23 cellular contexts compared by ENCODE assay signal in genomic region chr1:200237066-200237465, GRCh38.
"Had no signal": no experiment of that assay in that cellular context is flagged by ENCODE, and none has a peak within 500 bp of the region (broad histone marks: within the 10 kb centered on the region; RNA-seq: fewer than 3 reads in every experiment).

No MANE protein-coding gene starts in this region.

- H3K27me3 ChIP-seq: MG63, Peyer's patch, SJSA1 had no signal

- H3K27ac ChIP-seq: HL-60, PC-9, Peyer's patch, SJSA1, SK-N-MC had no signal

- H3K36me3 ChIP-seq: MG63, Peyer's patch, SJSA1 had no signal

- H2AFZ ChIP-seq: PC-9 had no signal

- H3K4me2 ChIP-seq: PC-9 had no signal

- H3K4me3 ChIP-seq: MG63, PC-9, Peyer's patch, SJSA1, SK-N-MC had no signal

- H3K9me3 ChIP-seq: MG63, Peyer's patch, SJSA1 had no signal

- H3K4me1 ChIP-seq: Peyer's patch had no signal

- DNase-seq: IMR-90, Karpas-422, KG1, MG63, NCI-H1092, NCI-H1436, NCI-H187, NCI-H2029, NCI-H2081 treated with DMSO at 0.1 percent for 48 hours, NCI-H2171, NCI-H226, NCI-H446, NCI-H510A, NCI-H524 treated with DMSO at 0.1 percent for 48 hours, NCI-H69, NCI-H774, PC-9, Peyer's patch, Right ventricle myocardium superior, SIG-M5 had no signal
